8 cellular contexts compared by ENCODE assay signal in genomic region chr2:112483821-112484220, GRCh38. TPM values are rescaled to one million over a fixed set of nuclear protein-coding genes. Genes with fewer than 3 reads are reported as not detected.
DNase-seq lines count a peak whose midpoint lies in the region; ATAC-seq and TF ChIP-seq lines count a peak whose summit lies in the region.

No MANE protein-coding gene starts in this region.

- peaks cover 63% of the 10 kb centered on the region for H3K4me1 Mint-ChIP-seq in dendritic cell treated with granulocyte-macrophage colony-stimulating factor and Interleukin-4, amounts not matched to agents 40 ng/mL and 50 ng/mL, for 4 days (ENCODE audit: low read depth)
- H3K4me1 Mint-ChIP-seq in osteocyte (ENCODE audit: unreplicated experiment): peaks cover 22% of the 10 kb centered on the region

- H3K9me3 Mint-ChIP-seq in dendritic cell treated with granulocyte-macrophage colony-stimulating factor and Interleukin-4, amounts not matched to agents 40 ng/mL and 50 ng/mL, for 4 days: no peaks in the 10 kb centered on the region
- no peaks in the 10 kb centered on the region for H3K9me3 Mint-ChIP-seq in osteocyte (ENCODE audit: unreplicated experiment)

- peaks cover 59% of the 10 kb centered on the region for H3K36me3 Mint-ChIP-seq in dendritic cell treated with granulocyte-macrophage colony-stimulating factor and Interleukin-4, amounts not matched to agents 40 ng/mL and 50 ng/mL, for 4 days (ENCODE audit: low read depth)
- H3K36me3 Mint-ChIP-seq in osteocyte (ENCODE audit: unreplicated experiment): peaks cover 4% of the 10 kb centered on the region

- no peak for ATAC-seq in GM18873 (IDR thresholded peaks at IDR 0.05; ENCODE audit: low FRiP score, unreplicated experiment)

- peaks cover 6% of the 10 kb centered on the region for H3K27me3 Mint-ChIP-seq in dendritic cell treated with granulocyte-macrophage colony-stimulating factor and Interleukin-4, amounts not matched to agents 40 ng/mL and 50 ng/mL, for 4 days
- no peaks in the 10 kb centered on the region for H3K27me3 Mint-ChIP-seq in osteocyte (ENCODE audit: unreplicated experiment)

- H3K27ac Mint-ChIP-seq in dendritic cell treated with granulocyte-macrophage colony-stimulating factor and Interleukin-4, amounts not matched to agents 40 ng/mL and 50 ng/mL, for 4 days: peak overlapping the region; percentile 92
- peak overlapping the region; percentile 89 for H3K27ac Mint-ChIP-seq in osteocyte (ENCODE audit: unreplicated experiment)

- peak overlapping the region; percentile 96 for H3K4me3 Mint-ChIP-seq in dendritic cell treated with granulocyte-macrophage colony-stimulating factor and Interleukin-4, amounts not matched to agents 40 ng/mL and 50 ng/mL, for 4 days
- H3K4me3 Mint-ChIP-seq in osteocyte (ENCODE audit: unreplicated experiment): peak overlapping the region; percentile 87

- DNase-seq in NCI-H82 (lab: John Stamatoyannopoulos, UW) (peak; percentile 20), NCI-H82 treated with DMSO at 0.1 percent for 48 hours (lab: John Stamatoyannopoulos, UW; ENCODE audit: unreplicated experiment) (no peak), OCI-M1 (lab: John Stamatoyannopoulos, UW) (peak; percentile 34), osteocyte (ENCODE audit: extremely low spot score, unreplicated experiment) (no peak), ureter (ENCODE audit: low spot score) (no peak), NCI-H1694 (lab: John Stamatoyannopoulos, UW) (no peak)

- TF ChIP-seq CTCF in osteocyte (IDR thresholded peaks at IDR 0.05): no peak

- intact Hi-C loops in dendritic cell treated with granulocyte-macrophage colony-stimulating factor and Interleukin-4, amounts not matched to agents 40 ng/mL and 50 ng/mL, for 4 days (cut with micrococcal nuclease): loop anchor here (2.0 kb wide), 1 partner anchor 59 kb away; the partner anchor contains the start of gene POLR1B

RNA-seq across cellular contexts. Expression of gene TTL, which starts 1.9 kb away (rescaled TPM):
- total RNA-seq in osteocyte (65.7 and 67.2 TPM in 2 replicates), ureter (22.2 TPM)

RNA-seq across cellular contexts. Expression of gene RGPD8, which starts 50.4 kb away (rescaled TPM):
- total RNA-seq in osteocyte (8.6 and 9.6 TPM in 2 replicates), ureter (20.1 TPM)

RNA-seq across cellular contexts. Expression of gene POLR1B, which starts 58.4 kb away (rescaled TPM):
- total RNA-seq in osteocyte (17.1 and 21.0 TPM in 2 replicates), ureter (28.7 TPM)

Comparison
In these comparisons a context has a peak if more than half of its experiments do, and no peak if none do; other contexts are left out.
1. DNase-seq: peak in NCI-H82 (single experiment) and OCI-M1 (single experiment); none in NCI-H82 treated with DMSO at 0.1 percent for 48 hours (single experiment), osteocyte (single experiment), ureter (single experiment) and NCI-H1694 (single experiment).